Comparison of ENCODE assay signal across 9 cellular contexts in the genomic region with DNA sequence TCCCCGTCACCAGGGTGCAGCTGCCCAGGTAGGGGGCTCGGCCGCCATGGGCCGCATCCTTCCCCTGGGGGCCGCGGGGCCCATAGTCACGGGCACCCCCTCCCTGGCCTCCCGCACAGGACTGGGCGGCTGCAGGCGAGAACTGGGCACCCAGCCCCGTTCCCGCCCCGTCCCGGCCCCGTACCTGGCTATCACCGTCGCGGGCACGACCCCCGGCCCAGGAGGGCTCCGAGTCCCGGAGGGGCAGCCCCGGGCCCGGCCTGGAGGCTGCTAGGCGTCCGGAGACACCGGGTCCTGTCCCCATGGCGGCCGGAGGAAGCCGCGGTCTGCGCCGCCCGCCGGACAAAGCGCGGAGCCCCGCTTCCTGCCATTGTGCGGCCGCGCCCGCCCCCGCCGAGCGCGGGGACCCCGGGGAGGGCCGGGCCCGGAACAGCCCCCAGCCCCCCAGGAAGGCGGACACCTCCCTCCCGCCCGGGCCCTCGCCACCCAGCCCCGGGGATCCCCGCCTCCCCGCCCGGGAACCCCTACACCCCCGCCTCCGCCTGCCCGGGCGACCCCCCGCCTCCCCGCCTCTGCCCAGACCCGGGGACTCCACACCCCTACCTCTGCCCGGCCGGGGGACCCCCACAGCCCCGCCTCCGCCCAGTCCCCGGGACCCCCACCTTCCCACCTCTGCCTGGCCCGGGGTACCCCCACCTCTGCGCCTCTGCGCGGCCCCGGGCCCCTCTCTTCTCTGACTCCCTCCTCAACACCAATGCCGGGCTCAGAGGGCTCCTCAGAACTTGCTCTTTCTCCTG. TPM values are rescaled to one million over a fixed set of nuclear protein-coding genes. Genes with fewer than 3 reads are reported as not detected.
A peak's percentile ranks its signal among the peaks of the same experiment; 100 is the strongest.
DNase-seq lines count a peak whose midpoint lies in the region; ATAC-seq, FAIRE-seq and TF ChIP-seq lines count a peak whose summit lies in the region.
"Had no signal": no experiment of that assay in that cellular context is flagged by ENCODE, and none has a peak within 500 bp of the region (broad histone marks: within the 10 kb centered on the region; RNA-seq: fewer than 3 reads in every experiment).

No MANE protein-coding gene starts in this region.

- H3K4me3 Mint-ChIP-seq in activated T-cell treated with anti-CD3 and anti-CD28 coated beads, Interleukin-2, amount 50 U/mL, for 72 hours, result peak overlapping the region; percentile 60 to 78

- FAIRE-seq in endothelial cell of umbilical vein (lab: Jason Lieb, UNC), result no peak

- peak overlapping the region; percentile 53 to 63 for H3K4ac ChIP-seq in mesenchymal stem cell (ENCODE audit: low read depth in 1 of 2, low read length in 2 of 2)

- WGBS in mesenchymal stem cell, result 5% methylated on average over 36 of the region's 75 CpGs

- no peaks in the 10 kb centered on the region for H3K27me3 ChIP-seq in endothelial cell of umbilical vein (ENCODE audit: control insufficient read depth in 2 of 2, insufficient read depth in 2 of 2, low read length in 2 of 2)
- peaks cover 0 to 24% of the 10 kb centered on the region in 2 experiments for H3K27me3 ChIP-seq in mesenchymal stem cell (ENCODE audit: control insufficient read depth in 1 of 2, insufficient read depth in 1 of 2, low read length in 2 of 2)
- peaks cover 12% of the 10 kb centered on the region for H3K27me3 ChIP-seq in upper lobe of right lung

- peak overlapping the region in 1 of 2 experiments; percentile 80 for H3K23ac ChIP-seq in mesenchymal stem cell (ENCODE audit: low read length in 2 of 2)

- H3K27ac ChIP-seq in endothelial cell of umbilical vein (ENCODE audit: insufficient read depth, low read depth, low read length) (peak overlapping the region; percentile 74), mesenchymal stem cell (ENCODE audit: low read length, poor library complexity, severe bottlenecking) (no peak overlapping the region), upper lobe of right lung (peak overlapping the region; percentile 72)

- H3K9ac ChIP-seq in endothelial cell of umbilical vein (replicated peaks; ENCODE audit: extremely low read depth, insufficient read depth, low read length) (peak overlapping the region; percentile 82), mesenchymal stem cell (ENCODE audit: low read length) (peak overlapping the region; percentile 26)

- CTCF ChIA-PET in endothelial cell of umbilical vein (lab: Charles Lee), result interaction anchor here (0.6 to 10.9 kb wide), 22 partner anchors 10 to 239 kb away, joined by 3 to 113 read pairs (median 4); a partner anchor contains a TSS

- H3K18ac ChIP-seq in mesenchymal stem cell (ENCODE audit: low read depth in 1 of 2, low read length in 2 of 2), result peak overlapping the region; percentile 6 to 82

- no peak for DNase-seq in activated T-cell treated with anti-CD3 and anti-CD28 coated beads, Interleukin-2, amount 50 U/mL, for 72 hours
- DNase-seq in activated T-cell treated with anti-CD3 and anti-CD28 coated beads for 4 hours (no peak), endothelial cell of umbilical vein (ENCODE audit: low read depth, low spot score) (peak; percentile 26), mesenchymal stem cell (no peak), upper lobe of right lung (no peak), NCI-H2081 treated with DMSO at 0.1 percent for 48 hours (lab: John Stamatoyannopoulos, UW) (no peak), cerebellum (ENCODE audit: low spot score) (no peak), NCI-H446 treated with DMSO at 0.1 percent for 48 hours (lab: John Stamatoyannopoulos, UW) (no peak)
- DNase-seq: NCI-H2107 had no signal

- peaks cover 61% of the 10 kb centered on the region for H3K79me1 ChIP-seq in mesenchymal stem cell (replicated peaks; ENCODE audit: low read length, poor library complexity, severe bottlenecking)

- peak overlapping the region; percentile 92 for H4K91ac ChIP-seq in mesenchymal stem cell (ENCODE audit: low read length)

- H3K4me3 ChIP-seq in endothelial cell of umbilical vein (replicated peaks in 1 of 3; ENCODE audit: insufficient read depth in 1 of 3, low read depth in 1 of 3, low read length in 3 of 3) (peak overlapping the region; percentile 66 to 84 (median 74)), mesenchymal stem cell (ENCODE audit: insufficient read depth in 1 of 2, low read depth in 1 of 2, low read length in 2 of 2) (peak overlapping the region; percentile 51 to 73), upper lobe of right lung (peak overlapping the region; percentile 59)

- dilution Hi-C loops in endothelial cell of umbilical vein (cut with MboI; ENCODE audit: extremely low pct_ligation_motif_present, low sequenced_read_pairs), result no loop called here

- no peaks in the 10 kb centered on the region for H4K20me1 ChIP-seq in endothelial cell of umbilical vein (replicated peaks; ENCODE audit: control insufficient read depth, extremely low read depth, insufficient read depth, low read length)

- no peaks in the 10 kb centered on the region for H3K9me3 Mint-ChIP-seq in activated T-cell treated with anti-CD3 and anti-CD28 coated beads, Interleukin-2, amount 50 U/mL, for 72 hours

- POLR2A ChIA-PET in endothelial cell of umbilical vein (lab: Charles Lee), result no interaction called here

- H2BK12ac ChIP-seq in mesenchymal stem cell (ENCODE audit: low read length in 2 of 2), result no peak overlapping the region

- H3K4me2 ChIP-seq in endothelial cell of umbilical vein (ENCODE audit: insufficient read depth, low read length) (peak overlapping the region; percentile 65), mesenchymal stem cell (ENCODE audit: low read length, poor library complexity, severe bottlenecking) (peak overlapping the region; percentile 92)

- peak overlapping the region; percentile 24 for H2AFZ ChIP-seq in endothelial cell of umbilical vein (ENCODE audit: low read depth, low read length)
- peak overlapping the region; percentile 62 for H2AFZ ChIP-seq in mesenchymal stem cell (ENCODE audit: low read depth, low read length)

- no peaks in the 10 kb centered on the region for H3K9me1 ChIP-seq in endothelial cell of umbilical vein (replicated peaks; ENCODE audit: control insufficient read depth, extremely low read depth, insufficient read depth, low read length)

- H3K14ac ChIP-seq in mesenchymal stem cell (ENCODE audit: low read length in 2 of 2), result peak overlapping the region in 1 of 2 experiments; percentile 66

- H3K27ac Mint-ChIP-seq in activated T-cell treated with anti-CD3 and anti-CD28 coated beads, Interleukin-2, amount 50 U/mL, for 72 hours, result no peak overlapping the region

- H3K27me3 Mint-ChIP-seq in activated T-cell treated with anti-CD3 and anti-CD28 coated beads, Interleukin-2, amount 50 U/mL, for 72 hours (ENCODE audit: low read depth), result peaks cover 28% of the 10 kb centered on the region

- peaks cover 12% of the 10 kb centered on the region for H3K4me1 Mint-ChIP-seq in activated T-cell treated with anti-CD3 and anti-CD28 coated beads, Interleukin-2, amount 50 U/mL, for 72 hours (ENCODE audit: low read depth)

- intact Hi-C loops in endothelial cell of umbilical vein (cut with micrococcal nuclease), result loop anchor here (1.0 to 5.0 kb wide), 2 partner anchors 10 to 142 kb away; no protein-coding TSS in a partner anchor
- intact Hi-C loops in upper lobe of right lung (cut with DNase I), result loop anchor here (10.0 kb wide), 1 partner anchor 159 kb away; no protein-coding TSS in a partner anchor

- no peak overlapping the region for H2AK5ac ChIP-seq in mesenchymal stem cell (ENCODE audit: low read length, severe bottlenecking)

- TF ChIP-seq POLR2A in endothelial cell of umbilical vein (IDR thresholded peaks at IDR 0.05; ENCODE audit: low read depth, low read length), result peak; percentile 92

- H3K36me3 ChIP-seq in endothelial cell of umbilical vein (ENCODE audit: control insufficient read depth in 2 of 2, extremely low read depth in 1 of 2, insufficient read depth in 2 of 2, low read length in 2 of 2), result no peaks in the 10 kb centered on the region
- H3K36me3 ChIP-seq in mesenchymal stem cell (ENCODE audit: control insufficient read depth in 1 of 2, insufficient read depth in 2 of 2, low read depth in 1 of 2, low read length in 2 of 2), result peaks cover 0 to 34% of the 10 kb centered on the region in 2 experiments
- H3K36me3 ChIP-seq in upper lobe of right lung, result no peaks in the 10 kb centered on the region

- H3K9me3 ChIP-seq in endothelial cell of umbilical vein (replicated peaks; ENCODE audit: control insufficient read depth, insufficient read depth, low read length) (no peaks in the 10 kb centered on the region), mesenchymal stem cell (ENCODE audit: control insufficient read depth, low read length) (no peaks in the 10 kb centered on the region), upper lobe of right lung (no peaks in the 10 kb centered on the region)

- no TSS peak for BruUV-seq in endothelial cell of umbilical vein (replicated peaks; lab: Mats Ljungman, UMichigan)

- peaks cover 37% of the 10 kb centered on the region for H3K79me2 ChIP-seq in endothelial cell of umbilical vein (ENCODE audit: control insufficient read depth, insufficient read depth, low read length)

- peak overlapping the region; percentile 54 for H2BK15ac ChIP-seq in mesenchymal stem cell (ENCODE audit: low read depth, poor library complexity, severe bottlenecking)

- peak overlapping the region; percentile 75 for H2BK120ac ChIP-seq in mesenchymal stem cell (ENCODE audit: low read depth, low read length)

- H4K8ac ChIP-seq in mesenchymal stem cell (ENCODE audit: low read length), result peak overlapping the region; percentile 85

- peaks cover 17% of the 10 kb centered on the region for H3K4me1 ChIP-seq in endothelial cell of umbilical vein (ENCODE audit: control insufficient read depth, extremely low read depth, insufficient read depth, low read length)
- peaks cover 41% of the 10 kb centered on the region for H3K4me1 ChIP-seq in mesenchymal stem cell (ENCODE audit: control insufficient read depth, insufficient read depth, low read depth, low read length)
- peaks cover 21% of the 10 kb centered on the region for H3K4me1 ChIP-seq in upper lobe of right lung

- H2BK5ac ChIP-seq in mesenchymal stem cell (ENCODE audit: low read depth, low read length, poor library complexity, severe bottlenecking), result no peak overlapping the region

- no peaks in the 10 kb centered on the region for H3K36me3 Mint-ChIP-seq in activated T-cell treated with anti-CD3 and anti-CD28 coated beads, Interleukin-2, amount 50 U/mL, for 72 hours (ENCODE audit: insufficient read depth in 2 of 2)

- TF ChIP-seq CTCF in endothelial cell of umbilical vein (IDR thresholded peaks at IDR 0.05; ENCODE audit: extremely low read depth in 1 of 2, insufficient read depth in 1 of 2, low read depth in 1 of 2, low read length in 2 of 2) (no peak), upper lobe of right lung (IDR thresholded peaks at IDR 0.05) (no peak)

- no peak for ATAC-seq in activated T-cell treated with anti-CD3 and anti-CD28 coated beads, Interleukin-2, amount 50 U/mL, for 72 hours (replicated peaks in 1 of 2)
- peak; percentile 2 for ATAC-seq in upper lobe of right lung

RNA-seq across cellular contexts. Expression of a gene that starts 6.1 kb away (rescaled TPM):
- 1 to 10 TPM; 2.6 to 3.2 TPM for total RNA-seq in activated T-cell treated with anti-CD3 and anti-CD28 coated beads, Interleukin-2, amount 50 U/mL, for 72 hours
- total RNA-seq in endothelial cell of umbilical vein, result 56.9 and 68.3 TPM in 2 replicates
- 30.6 and 40.8 TPM in 2 replicates for polyA plus RNA-seq in endothelial cell of umbilical vein
- polyA plus RNA-seq in endothelial cell of umbilical vein (2011; cell fraction: cytosol; rRNA removed), result 15.3 and 21.4 TPM in 2 replicates
- polyA plus RNA-seq in endothelial cell of umbilical vein (2011; cell fraction: nucleus; rRNA removed), result 140 and 157 TPM in 2 replicates
- 25.4 and 32.1 TPM in 2 replicates for polyA plus RNA-seq in endothelial cell of umbilical vein (2012)
- polyA minus RNA-seq in endothelial cell of umbilical vein, result 24.3 and 28.8 TPM in 2 replicates
- 1.3 TPM for polyA minus RNA-seq in endothelial cell of umbilical vein (2011; cell fraction: cytosol; rRNA and poly(A)+ RNA removed)
- polyA minus RNA-seq in endothelial cell of umbilical vein (2011; cell fraction: nucleus; rRNA and poly(A)+ RNA removed), result 33.5 and 67.5 TPM in 2 replicates
- polyA plus RNA-seq in mesenchymal stem cell (2013, experiment 1 of 2), result 6.5 TPM
- polyA plus RNA-seq in mesenchymal stem cell (2013, experiment 2 of 2), result 6.7 TPM
- total RNA-seq in upper lobe of right lung, result 12.2 TPM
- 13.5 TPM for total RNA-seq in cerebellum

RNA-seq across cellular contexts. Expression of a gene that starts 19.4 kb away (rescaled TPM):
- 100 to 1,000 TPM in 1 of 2 donors, 10 to 100 TPM in 1; 89.2 to 101 TPM for total RNA-seq in activated T-cell treated with anti-CD3 and anti-CD28 coated beads, Interleukin-2, amount 50 U/mL, for 72 hours
- 33.9 and 48.7 TPM in 2 replicates for total RNA-seq in endothelial cell of umbilical vein
- 38.8 and 52.9 TPM in 2 replicates for polyA plus RNA-seq in endothelial cell of umbilical vein
- 8.5 and 11.8 TPM in 2 replicates for polyA plus RNA-seq in endothelial cell of umbilical vein (2011; cell fraction: cytosol; rRNA removed)
- 247 and 252 TPM in 2 replicates for polyA plus RNA-seq in endothelial cell of umbilical vein (2011; cell fraction: nucleus; rRNA removed)
- 18.0 and 27.4 TPM in 2 replicates for polyA plus RNA-seq in endothelial cell of umbilical vein (2012)
- polyA minus RNA-seq in endothelial cell of umbilical vein, result 11.2 and 23.6 TPM in 2 replicates
- not detected for polyA minus RNA-seq in endothelial cell of umbilical vein (2011; cell fraction: cytosol; rRNA and poly(A)+ RNA removed)
- polyA minus RNA-seq in endothelial cell of umbilical vein (2011; cell fraction: nucleus; rRNA and poly(A)+ RNA removed), result 31.3 and 39.8 TPM in 2 replicates
- 2.9 TPM for polyA plus RNA-seq in mesenchymal stem cell (2013, experiment 1 of 2)
- polyA plus RNA-seq in mesenchymal stem cell (2013, experiment 2 of 2), result 2.4 TPM
- total RNA-seq in upper lobe of right lung, result 10.0 TPM
- 9.5 TPM for total RNA-seq in cerebellum
